ENCODE assay signal across 8 cellular contexts in genomic region chr2:240136013-240136670, GRCh38. TPM values are rescaled to one million over a fixed set of nuclear protein-coding genes. Genes with fewer than 3 reads are reported as not detected.
DNase-seq lines count a peak whose midpoint lies in the region; ATAC-seq and TF ChIP-seq lines count a peak whose summit lies in the region.

COPS9 (minus strand) TSS chr2:240136305; CDS start chr2:240136284, 21 bp downstream.

- H3K9me3 ChIP-seq in heart left ventricle, result no peaks in the 10 kb centered on the region
- H3K9me3 ChIP-seq in transverse colon, result no peaks in the 10 kb centered on the region

- TF ChIP-seq POLR2A in heart left ventricle (IDR thresholded peaks at IDR 0.05) (peak in 1 of 2 donors; percentile 48), transverse colon (IDR thresholded peaks at IDR 0.05) (peak; percentile 58)

- no peaks in the 10 kb centered on the region for H3K27me3 ChIP-seq in heart left ventricle
- no peaks in the 10 kb centered on the region for H3K27me3 ChIP-seq in transverse colon

- DNase-seq in GM12864 (ENCODE audit: low read depth), result peak; percentile 45
- peak; percentile 62 for DNase-seq in NCI-H1105 treated with DMSO at 0.1 percent for 48 hours (lab: John Stamatoyannopoulos, UW)
- peak; percentile 69 to 87 (median 75) for DNase-seq in T-helper 1 cell
- DNase-seq in heart left ventricle, result peak; percentile 86 to 94 (median 89)
- DNase-seq in posterior cingulate gyrus, result peak; percentile 72 to 98 (median 88)
- peak; percentile 88 for DNase-seq in transverse colon

- TF ChIP-seq EP300 in transverse colon (IDR thresholded peaks at IDR 0.05; ENCODE audit: low read depth), result no peak

- H3K36me3 ChIP-seq in heart left ventricle, result peaks cover 0 to 27% (median 25%) of the 10 kb centered on the region in 9 donors
- no peaks in the 10 kb centered on the region for H3K36me3 ChIP-seq in transverse colon

- 0 to 1% (median 0%) methylated on average over 59 to 79 of the region's 79 CpGs for WGBS in adipose tissue, 3 donors
- WGBS in heart left ventricle, 4 donors, result 0 to 1% (median 1%) methylated on average over 15 to 79 of the region's 79 CpGs
- WGBS in transverse colon (ENCODE audit: low coverage in 1 of 2), 2 donors, result 0% methylated on average over 23 of the region's 79 CpGs; no CpG with 5 or more reads in 1 of the 2 donors

- TF ChIP-seq CTCF in GM12864 (IDR thresholded peaks at IDR 0.05; ENCODE audit: low read depth, low read length, missing control alignments) (no peak), heart left ventricle (IDR thresholded peaks at IDR 0.05) (peak in 1 of 12 donors; percentile 40), transverse colon (IDR thresholded peaks at IDR 0.05) (no peak)

- H3K4me1 ChIP-seq in heart left ventricle (peaks cover 5 to 22% (median 10%) of the 10 kb centered on the region in 12 donors), transverse colon (peaks cover 7 to 22% (median 12%) of the 10 kb centered on the region in 4 donors)

- in situ Hi-C loops in transverse colon (cut with MboI; ENCODE audit: low pct_ligation_motif_present in 1 of 4, low pct_unique_long_range_greater_than_20kb in 1 of 4, low sequenced_read_pairs in 3 of 4), result loop anchor here in 1 of 4 donors (10.0 kb wide), 1 partner anchor 71 kb away; no protein-coding TSS in a partner anchor

- no peak within 1 kb of the TSS for H3K27ac ChIP-seq in adipose tissue (ENCODE audit: low read depth, low read length)
- H3K27ac ChIP-seq in heart left ventricle, result peak within 1 kb of the TSS; percentile 21 to 85 (median 72)
- peak within 1 kb of the TSS; percentile 69 to 84 (median 74) for H3K27ac ChIP-seq in transverse colon

- H3K4me3 ChIP-seq in GM12864 (ENCODE audit: low read depth, low read length), result peak within 1 kb of the TSS; percentile 85
- H3K4me3 ChIP-seq in heart left ventricle, result peak within 1 kb of the TSS; percentile 70 to 99 (median 92)
- H3K4me3 ChIP-seq in transverse colon, result peak within 1 kb of the TSS; percentile 69 to 100 (median 84)

- ATAC-seq in HG02642 (IDR thresholded peaks at IDR 0.05; ENCODE audit: poor library complexity, unreplicated experiment), result peak; percentile 91
- ATAC-seq in heart left ventricle, result peak; percentile 90 to 99 (median 98)

- intact Hi-C loops in heart left ventricle (cut with DNase I) (loop anchor here in 3 of 10 donors (2.0 to 10.0 kb wide), 3 partner anchors 111 to 1101 kb away; partner anchors contain the start of genes HDAC4 (in 1 of the 3) and NDUFA10 (in 1 of the 3)), posterior cingulate gyrus (cut with DNase I) (loop anchor here (5.0 kb wide), 1 partner anchor 114 kb away; no protein-coding TSS in a partner anchor), transverse colon (cut with DNase I; ENCODE audit: low total_unique reads) (no loop called here)

RNA-seq across cellular contexts. Expression of gene COPS9, which starts in this region (rescaled TPM):
- polyA plus RNA-seq in adipose tissue (100 to 1,000 TPM; 149 to 446 (median 335) TPM), heart left ventricle (100 to 1,000 TPM; 259 to 664 TPM)
- total RNA-seq in heart left ventricle (100 to 1,000 TPM; 130 to 262 (median 166) TPM), transverse colon (100 to 1,000 TPM in 1 of 4 donors, 10 to 100 TPM in 3; 13.1 to 124 (median 72.1) TPM)
